Comparison of ENCODE assay signal across 12 cellular contexts in the genomic region with DNA sequence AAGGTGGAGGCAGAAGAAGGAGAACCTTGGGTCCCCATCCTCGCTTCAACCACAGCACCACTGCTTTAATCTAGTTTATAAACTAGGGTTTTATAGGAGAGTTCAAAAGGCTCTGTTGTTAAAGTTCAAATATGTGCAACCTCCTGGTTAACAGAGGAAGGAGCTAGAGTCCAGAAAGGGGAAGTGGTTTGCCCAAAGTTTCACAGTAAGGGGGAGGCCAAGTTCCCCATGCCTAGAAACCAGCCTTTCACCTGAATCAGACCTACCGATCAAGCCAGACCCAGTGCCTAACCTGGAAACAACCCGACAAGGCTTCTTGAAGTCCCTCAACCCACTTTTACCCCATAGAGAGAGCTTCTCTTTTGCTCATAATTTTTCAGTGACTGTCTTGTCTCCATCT.
A peak's percentile ranks its signal among the peaks of the same experiment; 100 is the strongest.
DNase-seq lines count a peak whose midpoint lies in the region; ATAC-seq, FAIRE-seq and TF ChIP-seq lines count a peak whose summit lies in the region.
"Had no signal": no experiment of that assay in that cellular context is flagged by ENCODE, and none has a peak within 500 bp of the region (broad histone marks: within the 10 kb centered on the region; RNA-seq: fewer than 3 reads in every experiment).

No MANE protein-coding gene starts in this region.

- TF ChIP-seq CTCF in natural killer cell (IDR thresholded peaks at IDR 0.05) = no peak

- no peaks in the 10 kb centered on the region for H3K9me3 Mint-ChIP-seq in natural killer cell
- no peaks in the 10 kb centered on the region for H3K9me3 Mint-ChIP-seq in natural killer cell treated with Interleukin-12 subunit alpha and Interleukin-12 subunit beta and Interleukin-15 and Interleukin-18, amount 100 ng/mL, for 72 hours

- no peak for TF ChIP-seq POLR2A in H54 (IDR thresholded peaks at IDR 0.05; ENCODE audit: low read depth, low read length)

- H3K36me3 Mint-ChIP-seq in natural killer cell = peaks cover 5% of the 10 kb centered on the region
- no peaks in the 10 kb centered on the region for H3K36me3 Mint-ChIP-seq in natural killer cell treated with Interleukin-12 subunit alpha and Interleukin-12 subunit beta and Interleukin-15 and Interleukin-18, amount 100 ng/mL, for 72 hours

- no peak overlapping the region for H3K4me3 Mint-ChIP-seq in natural killer cell
- H3K4me3 Mint-ChIP-seq in natural killer cell treated with Interleukin-12 subunit alpha and Interleukin-12 subunit beta and Interleukin-15 and Interleukin-18, amount 100 ng/mL, for 72 hours = no peak overlapping the region

- FAIRE-seq in H54 (lab: Jason Lieb, UNC) = no peak

- H3K27me3 Mint-ChIP-seq in natural killer cell (ENCODE audit: low read depth in 2 of 2) = peaks cover 25 to 49% of the 10 kb centered on the region in 2 donors
- H3K27me3 Mint-ChIP-seq in natural killer cell treated with Interleukin-12 subunit alpha and Interleukin-12 subunit beta and Interleukin-15 and Interleukin-18, amount 100 ng/mL, for 72 hours = peaks cover 36 to 53% of the 10 kb centered on the region in 2 donors

- DNase-seq in natural killer cell = no peak
- DNase-seq in natural killer cell treated with Interleukin-12 subunit alpha and Interleukin-12 subunit beta and Interleukin-15 and Interleukin-18, amount 100 ng/mL, for 72 hours (ENCODE audit: low spot score) = no peak
- DNase-seq in NOMO-1 treated with DMSO at 0.1 percent for 48 hours (lab: John Stamatoyannopoulos, UW; ENCODE audit: unreplicated experiment) = peak; percentile 94
- no peak for DNase-seq in putamen (ENCODE audit: low spot score)
- no peak for DNase-seq in activated CD4-positive, alpha-beta T cell treated with anti-CD3 and anti-CD28 coated beads, Interleukin-2, amount 50 U/mL, for 48 hours
- DNase-seq in iPS-NIHi7 (ENCODE audit: extremely low spot score) = no peak
- no peak for DNase-seq in H54 (ENCODE audit: insufficient read length, low spot score)
- DNase-seq: activated CD4-positive, CD25-positive, alpha-beta regulatory T cell treated with anti-CD3 and anti-CD28 coated beads, Interleukin-2, amount 50 U/mL, for 72 hours; brain microvascular endothelial cell; NCI-H2081 treated with DMSO at 0.1 percent for 48 hours; posterior cingulate gyrus had no signal

- H3K4me1 Mint-ChIP-seq in natural killer cell = peaks cover 7 to 12% of the 10 kb centered on the region in 2 donors
- H3K4me1 Mint-ChIP-seq in natural killer cell treated with Interleukin-12 subunit alpha and Interleukin-12 subunit beta and Interleukin-15 and Interleukin-18, amount 100 ng/mL, for 72 hours (ENCODE audit: low read depth in 2 of 2) = no peaks in the 10 kb centered on the region

- intact Hi-C loops in natural killer cell (cut with micrococcal nuclease) = no loop called here

- peak in 2 of 3 donors; percentile 32 to 50 for ATAC-seq in natural killer cell
- ATAC-seq in natural killer cell treated with Interleukin-12 subunit alpha and Interleukin-12 subunit beta and Interleukin-15 and Interleukin-18, amount 100 ng/mL, for 72 hours = no peak
- peak; percentile 80 for ATAC-seq in HG02981 (IDR thresholded peaks at IDR 0.05; ENCODE audit: unreplicated experiment)

- H3K27ac Mint-ChIP-seq in natural killer cell = no peak overlapping the region
- H3K27ac Mint-ChIP-seq in natural killer cell treated with Interleukin-12 subunit alpha and Interleukin-12 subunit beta and Interleukin-15 and Interleukin-18, amount 100 ng/mL, for 72 hours = no peak overlapping the region

Comparison
In these comparisons a context has a peak if more than half of its experiments do, and no peak if none do; other contexts are left out.
1. ATAC-seq: peak in natural killer cell (2 of 3) and HG02981 (single experiment); none in natural killer cell treated with Interleukin-12 subunit alpha and Interleukin-12 subunit beta and Interleukin-15 and Interleukin-18, amount 100 ng/mL, for 72 hours (0 of 2).